12 cellular contexts compared by ENCODE assay signal in the genomic region with DNA sequence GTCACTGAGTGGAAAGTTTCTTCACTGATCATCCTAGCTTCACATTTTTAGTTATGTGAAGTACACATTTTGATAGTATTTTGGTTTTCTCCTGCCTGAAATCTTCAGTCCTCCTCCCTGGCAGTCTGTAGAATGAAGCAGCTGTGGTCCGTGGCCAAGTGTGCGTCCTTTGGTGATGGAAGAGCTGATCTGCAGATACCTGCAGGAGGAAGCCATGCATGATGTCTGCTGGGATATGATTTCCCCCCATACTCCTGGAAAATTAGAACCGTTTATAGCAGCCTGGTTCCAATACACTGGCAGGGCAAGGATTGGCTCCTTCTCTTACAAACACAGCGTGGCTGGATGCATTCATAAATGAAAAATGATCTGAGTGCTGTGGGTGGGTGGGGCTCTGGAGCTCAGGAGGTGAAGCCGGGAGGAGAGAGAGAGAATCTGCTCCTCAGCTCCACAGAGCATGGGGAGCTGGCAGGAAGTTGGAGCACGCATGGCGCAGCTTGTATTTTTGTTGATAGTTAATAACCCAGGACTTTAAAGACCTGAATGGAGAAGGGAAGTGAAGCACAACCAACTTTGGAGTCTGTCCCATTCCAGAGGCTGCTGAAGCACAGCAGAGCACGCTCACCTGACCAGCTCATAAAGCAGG.
DNase-seq lines count a peak whose midpoint lies in the region; ATAC-seq and TF ChIP-seq lines count a peak whose summit lies in the region.
"Had no signal": no experiment of that assay in that cellular context is flagged by ENCODE, and none has a peak within 500 bp of the region (broad histone marks: within the 10 kb centered on the region; RNA-seq: fewer than 3 reads in every experiment).

No MANE protein-coding gene starts in this region.

- H3K36me3 Mint-ChIP-seq in T-helper 17 cell (ENCODE audit: low read depth), result no peaks in the 10 kb centered on the region
- no peaks in the 10 kb centered on the region for H3K36me3 Mint-ChIP-seq in T-helper 2 cell treated with Interferon-gamma antibody and Interleukin-4, amounts not matched to agents 5 μg/mL and 100 μg/mL, for 36 hours (ENCODE audit: low read depth)

- peaks cover 20% of the 10 kb centered on the region for H3K27me3 Mint-ChIP-seq in T-helper 17 cell
- H3K27me3 Mint-ChIP-seq in T-helper 2 cell treated with Interferon-gamma antibody and Interleukin-4, amounts not matched to agents 5 μg/mL and 100 μg/mL, for 36 hours (ENCODE audit: low read depth), result no peaks in the 10 kb centered on the region

- intact Hi-C loops in thyroid gland (cut with DNase I), result no loop called here

- H3K4me3 ChIP-seq in thyroid gland (replicated peaks in 1 of 3), result no peak overlapping the region

- TF ChIP-seq EP300 in Ishikawa (IDR thresholded peaks at IDR 0.05; ENCODE audit: borderline replicate concordance), result peak; percentile 72

- H3K9me3 Mint-ChIP-seq in T-helper 2 cell treated with Interferon-gamma antibody and Interleukin-4, amounts not matched to agents 5 μg/mL and 100 μg/mL, for 36 hours, result no peaks in the 10 kb centered on the region

- peak overlapping the region; percentile 17 to 65 (median 45) for H3K27ac ChIP-seq in thyroid gland

- peaks cover 12 to 17% of the 10 kb centered on the region in 2 donors for H3K4me1 ChIP-seq in thyroid gland

- ATAC-seq in T-helper 17 cell, result no peak
- ATAC-seq: activated CD8-positive, alpha-beta T cell treated with anti-CD3 and anti-CD28 coated beads, Interleukin-2, amount 10 ng/mL, durations not matched to agents 7 days and 5 days had no signal

- H3K36me3 ChIP-seq in thyroid gland, result no peaks in the 10 kb centered on the region

- no peak for TF ChIP-seq CTCF in thyroid gland (IDR thresholded peaks at IDR 0.05)

- TF ChIP-seq POLR2A in thyroid gland (IDR thresholded peaks at IDR 0.05), result no peak

- H3K4me1 Mint-ChIP-seq in T-helper 17 cell, result no peaks in the 10 kb centered on the region
- H3K4me1 Mint-ChIP-seq in T-helper 2 cell treated with Interferon-gamma antibody and Interleukin-4, amounts not matched to agents 5 μg/mL and 100 μg/mL, for 36 hours (ENCODE audit: low read depth), result no peaks in the 10 kb centered on the region

- 0 out of 2 replicates have a peak, but pooled peaks have one; percentile 13 for TF ChIP-seq RAD21 in Ishikawa (IDR thresholded peaks at IDR 0.05; ENCODE audit: low read depth)

- 14 to 25% methylated on average over 8 of the region's 8 CpGs for WGBS in thyroid gland, 2 donors

- H3K4me3 Mint-ChIP-seq in T-helper 17 cell, result no peak overlapping the region
- no peak overlapping the region for H3K4me3 Mint-ChIP-seq in T-helper 2 cell treated with Interferon-gamma antibody and Interleukin-4, amounts not matched to agents 5 μg/mL and 100 μg/mL, for 36 hours
- H3K4me3 Mint-ChIP-seq: activated CD8-positive, alpha-beta T cell treated with anti-CD3 and anti-CD28 coated beads, Interleukin-2, amount 10 ng/mL, durations not matched to agents 7 days and 5 days had no signal

- DNase-seq in amniotic epithelial cell (ENCODE audit: low read depth) (peak; percentile 42), iPS-NIHi11 (ENCODE audit: low spot score) (peak; percentile 55), thyroid gland (peak; percentile 85 to 87), T-helper 17 cell (no peak), NCI-H1694 (lab: John Stamatoyannopoulos, UW) (no peak)
- no peak for DNase-seq in T-helper 2 cell treated with Interferon-gamma antibody and Interleukin-4, amounts not matched to agents 5 μg/mL and 100 μg/mL, for 36 hours (ENCODE audit: low spot score)
- DNase-seq in activated effector memory CD4-positive, alpha-beta T cell treated with Interleukin-2 at 50 U/mL for 16 hours, result no peak
- DNase-seq: activated CD8-positive, alpha-beta T cell treated with anti-CD3 and anti-CD28 coated beads, Interleukin-2, amount 10 ng/mL, durations not matched to agents 7 days and 5 days; amniotic stem cell; erythroblast; retina had no signal

- no peaks in the 10 kb centered on the region for H3K27me3 ChIP-seq in thyroid gland

- H3K9me3 ChIP-seq in thyroid gland, result no peaks in the 10 kb centered on the region
- H3K9me3 ChIP-seq in T-helper 17 cell (ENCODE audit: control insufficient read depth, low read length, poor library complexity, severe bottlenecking), result no peaks in the 10 kb centered on the region

- H3K27ac Mint-ChIP-seq in T-helper 17 cell, result no peak overlapping the region
- H3K27ac Mint-ChIP-seq in T-helper 2 cell treated with Interferon-gamma antibody and Interleukin-4, amounts not matched to agents 5 μg/mL and 100 μg/mL, for 36 hours, result no peak overlapping the region
- H3K27ac Mint-ChIP-seq: activated CD8-positive, alpha-beta T cell treated with anti-CD3 and anti-CD28 coated beads, Interleukin-2, amount 10 ng/mL, durations not matched to agents 7 days and 5 days had no signal

TF ChIP-seq in Ishikawa, 13 proteins besides CTCF, POLR2A, EP300 and RAD21:
- TF ChIP-seq, protein P1, sequence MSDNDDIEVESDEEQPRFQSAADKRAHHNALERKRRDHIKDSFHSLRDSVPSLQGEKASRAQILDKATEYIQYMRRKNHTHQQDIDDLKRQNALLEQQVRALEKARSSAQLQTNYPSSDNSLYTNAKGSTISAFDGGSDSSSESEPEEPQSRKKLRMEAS (IDR thresholded peaks at IDR 0.05), result peak; percentile 90
- TF ChIP-seq CEBPB (IDR thresholded peaks at IDR 0.05) (0 out of 2 replicates have a peak, but pooled peaks have one; percentile 20), YY1 (IDR thresholded peaks at IDR 0.05; ENCODE audit: low read depth) (0 out of 2 replicates have a peak, but pooled peaks have one; percentile 45), NFIC (IDR thresholded peaks at IDR 0.05) (peak; percentile 81), TEAD4 (IDR thresholded peaks at IDR 0.05) (peak; percentile 70), TCF12 (IDR thresholded peaks at IDR 0.05; ENCODE audit: low read depth) (peak; percentile 78), TAF1 (IDR thresholded peaks at IDR 0.05; ENCODE audit: low read depth) (no peak), EGR1 (IDR thresholded peaks at IDR 0.05) (0 out of 2 replicates have a peak, but pooled peaks have one; percentile 12), CREB1 (IDR thresholded peaks at IDR 0.05; ENCODE audit: low read depth) (no peak), FOXM1 (IDR thresholded peaks at IDR 0.05; ENCODE audit: borderline replicate concordance, low read depth) (peak; percentile 77; the same call in 1 of the 2 replicates), ZBTB7A (IDR thresholded peaks at IDR 0.05; ENCODE audit: low read depth) (no peak)
- TF ChIP-seq, protein P2, sequence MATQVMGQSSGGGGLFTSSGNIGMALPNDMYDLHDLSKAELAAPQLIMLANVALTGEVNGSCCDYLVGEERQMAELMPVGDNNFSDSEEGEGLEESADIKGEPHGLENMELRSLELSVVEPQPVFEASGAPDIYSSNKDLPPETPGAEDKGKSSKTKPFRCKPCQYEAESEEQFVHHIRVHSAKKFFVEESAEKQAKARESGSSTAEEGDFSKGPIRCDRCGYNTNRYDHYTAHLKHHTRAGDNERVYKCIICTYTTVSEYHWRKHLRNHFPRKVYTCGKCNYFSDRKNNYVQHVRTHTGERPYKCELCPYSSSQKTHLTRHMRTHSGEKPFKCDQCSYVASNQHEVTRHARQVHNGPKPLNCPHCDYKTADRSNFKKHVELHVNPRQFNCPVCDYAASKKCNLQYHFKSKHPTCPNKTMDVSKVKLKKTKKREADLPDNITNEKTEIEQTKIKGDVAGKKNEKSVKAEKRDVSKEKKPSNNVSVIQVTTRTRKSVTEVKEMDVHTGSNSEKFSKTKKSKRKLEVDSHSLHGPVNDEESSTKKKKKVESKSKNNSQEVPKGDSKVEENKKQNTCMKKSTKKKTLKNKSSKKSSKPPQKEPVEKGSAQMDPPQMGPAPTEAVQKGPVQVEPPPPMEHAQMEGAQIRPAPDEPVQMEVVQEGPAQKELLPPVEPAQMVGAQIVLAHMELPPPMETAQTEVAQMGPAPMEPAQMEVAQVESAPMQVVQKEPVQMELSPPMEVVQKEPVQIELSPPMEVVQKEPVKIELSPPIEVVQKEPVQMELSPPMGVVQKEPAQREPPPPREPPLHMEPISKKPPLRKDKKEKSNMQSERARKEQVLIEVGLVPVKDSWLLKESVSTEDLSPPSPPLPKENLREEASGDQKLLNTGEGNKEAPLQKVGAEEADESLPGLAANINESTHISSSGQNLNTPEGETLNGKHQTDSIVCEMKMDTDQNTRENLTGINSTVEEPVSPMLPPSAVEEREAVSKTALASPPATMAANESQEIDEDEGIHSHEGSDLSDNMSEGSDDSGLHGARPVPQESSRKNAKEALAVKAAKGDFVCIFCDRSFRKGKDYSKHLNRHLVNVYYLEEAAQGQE (IDR thresholded peaks at IDR 0.05; ENCODE audit: low read depth), result no peak
- TF ChIP-seq, protein P3, sequence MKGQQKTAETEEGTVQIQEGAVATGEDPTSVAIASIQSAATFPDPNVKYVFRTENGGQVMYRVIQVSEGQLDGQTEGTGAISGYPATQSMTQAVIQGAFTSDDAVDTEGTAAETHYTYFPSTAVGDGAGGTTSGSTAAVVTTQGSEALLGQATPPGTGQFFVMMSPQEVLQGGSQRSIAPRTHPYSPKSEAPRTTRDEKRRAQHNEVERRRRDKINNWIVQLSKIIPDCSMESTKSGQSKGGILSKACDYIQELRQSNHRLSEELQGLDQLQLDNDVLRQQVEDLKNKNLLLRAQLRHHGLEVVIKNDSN (IDR thresholded peaks at IDR 0.05), result no peak; the same call in 1 of the 2 replicates

Comparison
In these comparisons a context has a peak if more than half of its experiments do, and no peak if none do; other contexts are left out.
1. DNase-seq: peak in amniotic epithelial cell (single experiment), iPS-NIHi11 (single experiment) and thyroid gland (2 of 2); none in T-helper 17 cell (0 of 3), NCI-H1694 (single experiment), T-helper 2 cell treated with Interferon-gamma antibody and Interleukin-4, amounts not matched to agents 5 μg/mL and 100 μg/mL, for 36 hours (single experiment) and activated effector memory CD4-positive, alpha-beta T cell treated with Interleukin-2 at 50 U/mL for 16 hours (single experiment).